ENCODE assay signal across 9 cellular contexts in the genomic region with DNA sequence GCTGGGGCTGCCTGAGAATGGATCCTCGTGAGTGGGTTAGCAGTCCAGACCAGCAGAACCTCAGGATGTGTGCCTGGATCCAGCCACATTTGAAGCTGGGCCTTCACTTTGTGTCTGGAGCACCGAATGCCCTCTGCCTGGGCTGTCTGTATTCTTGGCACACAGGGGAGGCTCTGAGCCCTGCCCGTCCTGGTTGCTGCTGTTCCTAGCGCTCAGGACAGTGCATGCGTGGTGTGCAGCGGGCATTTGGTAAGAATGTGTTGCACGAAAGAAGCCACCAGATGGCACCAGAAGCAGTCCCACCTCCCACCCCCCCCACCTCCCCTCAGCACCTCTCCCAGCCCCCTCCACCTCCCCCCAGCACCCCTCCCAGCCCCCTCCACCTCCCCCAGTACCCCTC. TPM values are rescaled to one million over a fixed set of nuclear protein-coding genes. Genes with fewer than 3 reads are reported as not detected.
DNase-seq lines count a peak whose midpoint lies in the region; ATAC-seq and TF ChIP-seq lines count a peak whose summit lies in the region.
"Had no signal": no experiment of that assay in that cellular context is flagged by ENCODE, and none has a peak within 500 bp of the region (broad histone marks: within the 10 kb centered on the region; RNA-seq: fewer than 3 reads in every experiment).

No MANE protein-coding gene starts in this region.

- H3K27ac ChIP-seq in cardiac muscle cell, result no peak overlapping the region

- ATAC-seq in activated T-cell treated with anti-CD3 and anti-CD28 coated beads, Interleukin-2, amount 50 U/mL, for 4 hours, result no peak
- ATAC-seq in HG03045 (IDR thresholded peaks at IDR 0.05; ENCODE audit: unreplicated experiment) (no peak), GM19397 (IDR thresholded peaks at IDR 0.05; ENCODE audit: unreplicated experiment) (no peak)

- no peaks in the 10 kb centered on the region for H3K36me3 Mint-ChIP-seq in activated T-cell treated with anti-CD3 and anti-CD28 coated beads, Interleukin-2, amount 50 U/mL, for 4 hours (ENCODE audit: insufficient read depth)
- H3K36me3 Mint-ChIP-seq: activated naive CD4-positive, alpha-beta T cell treated with anti-CD3 and anti-CD28 coated beads, Interleukin-2, amount 50 U/mL, for 72 hours had no signal

- peaks cover 34% of the 10 kb centered on the region for H3K27me3 ChIP-seq in cardiac muscle cell

- H3K9me3 ChIP-seq in cardiac muscle cell (ENCODE audit: low read depth), result no peaks in the 10 kb centered on the region

- no peaks in the 10 kb centered on the region for H3K9me3 Mint-ChIP-seq in activated T-cell treated with anti-CD3 and anti-CD28 coated beads, Interleukin-2, amount 50 U/mL, for 4 hours
- H3K9me3 Mint-ChIP-seq: activated naive CD4-positive, alpha-beta T cell treated with anti-CD3 and anti-CD28 coated beads, Interleukin-2, amount 50 U/mL, for 72 hours had no signal

- peaks cover 6% of the 10 kb centered on the region for H3K4me1 Mint-ChIP-seq in activated T-cell treated with anti-CD3 and anti-CD28 coated beads, Interleukin-2, amount 50 U/mL, for 4 hours (ENCODE audit: low read depth)

- no peak overlapping the region for H3K4me3 ChIP-seq in cardiac muscle cell

- DNase-seq in activated T-cell treated with anti-CD3 and anti-CD28 coated beads for 24 hours (ENCODE audit: low read depth), result peak; percentile 32
- no peak for DNase-seq in activated T-cell treated with anti-CD3 and anti-CD28 coated beads for 4 hours
- peak; percentile 53 for DNase-seq in NCI-H2171 (lab: John Stamatoyannopoulos, UW)
- DNase-seq in activated T-cell treated with anti-CD3 and anti-CD28 coated beads, Interleukin-2, amount 50 U/mL, for 4 hours, result peak; percentile 29
- DNase-seq in cardiac muscle cell (ENCODE audit: low read depth in 1 of 2, low spot score in 1 of 2), result peak; percentile 70 to 71
- DNase-seq in stimulated activated CD4-positive, alpha-beta T cell treated with anti-CD3 and anti-CD28 coated beads, Interleukin-15, amount 100 ng/mL, for 24 hours, result peak; percentile 62

- peaks cover 2% of the 10 kb centered on the region for H3K27me3 Mint-ChIP-seq in activated T-cell treated with anti-CD3 and anti-CD28 coated beads, Interleukin-2, amount 50 U/mL, for 4 hours (ENCODE audit: low read depth)

- peaks cover 12% of the 10 kb centered on the region for H3K36me3 ChIP-seq in cardiac muscle cell

- no peak overlapping the region for H3K4me3 Mint-ChIP-seq in activated T-cell treated with anti-CD3 and anti-CD28 coated beads, Interleukin-2, amount 50 U/mL, for 4 hours

- peak; percentile 30 for TF ChIP-seq CTCF in cardiac muscle cell (IDR thresholded peaks at IDR 0.05; ENCODE audit: low read depth, low read length)

- peaks cover 9% of the 10 kb centered on the region for H3K4me1 ChIP-seq in cardiac muscle cell (ENCODE audit: low read depth)

RNA-seq across cellular contexts. Expression of a gene that starts 4.1 kb away (rescaled TPM):
- 10 to 100 TPM in 1 of 3 donors, 1 to 10 TPM in 2; 9.4 to 10.1 (median 9.8) TPM for total RNA-seq in activated T-cell treated with anti-CD3 and anti-CD28 coated beads, Interleukin-2, amount 50 U/mL, for 4 hours
- total RNA-seq in cardiac muscle cell, result 0.49 and 0.63 TPM in 2 replicates
- 0.12 TPM in 1 of 2 replicates, not detected in the other for polyA plus RNA-seq in cardiac muscle cell

RNA-seq across cellular contexts. Expression of a gene that starts 12.8 kb away (rescaled TPM):
- total RNA-seq in activated T-cell treated with anti-CD3 and anti-CD28 coated beads, Interleukin-2, amount 50 U/mL, for 4 hours, result 1 to 10 TPM; 3.3 to 4.3 (median 3.9) TPM
- 45.5 and 52.1 TPM in 2 replicates for total RNA-seq in cardiac muscle cell
- polyA plus RNA-seq in cardiac muscle cell, result 61.5 and 67.1 TPM in 2 replicates

RNA-seq across cellular contexts. Expression of a gene that starts 23.2 kb away (rescaled TPM):
- 10 to 100 TPM; 45.1 to 50.6 (median 48.2) TPM for total RNA-seq in activated T-cell treated with anti-CD3 and anti-CD28 coated beads, Interleukin-2, amount 50 U/mL, for 4 hours
- 28.4 and 57.3 TPM in 2 replicates for total RNA-seq in cardiac muscle cell
- 19.8 and 20.8 TPM in 2 replicates for polyA plus RNA-seq in cardiac muscle cell

RNA-seq across cellular contexts. Expression of a gene that starts 29.5 kb away (rescaled TPM):
- total RNA-seq in activated T-cell treated with anti-CD3 and anti-CD28 coated beads, Interleukin-2, amount 50 U/mL, for 4 hours, result 10 to 100 TPM; 44.5 to 50.6 (median 48.3) TPM
- 32.9 and 46.1 TPM in 2 replicates for total RNA-seq in cardiac muscle cell
- polyA plus RNA-seq in cardiac muscle cell, result 32.6 and 48.3 TPM in 2 replicates

RNA-seq across cellular contexts. Expression of a gene that starts 33.1 kb away (rescaled TPM):
- 1 to 10 TPM; 4.0 to 4.8 (median 4.7) TPM for total RNA-seq in activated T-cell treated with anti-CD3 and anti-CD28 coated beads, Interleukin-2, amount 50 U/mL, for 4 hours
- total RNA-seq in cardiac muscle cell, result 142 and 195 TPM in 2 replicates
- 77.0 and 83.2 TPM in 2 replicates for polyA plus RNA-seq in cardiac muscle cell
